3 cellular contexts compared by ENCODE assay signal in the genomic region with DNA sequence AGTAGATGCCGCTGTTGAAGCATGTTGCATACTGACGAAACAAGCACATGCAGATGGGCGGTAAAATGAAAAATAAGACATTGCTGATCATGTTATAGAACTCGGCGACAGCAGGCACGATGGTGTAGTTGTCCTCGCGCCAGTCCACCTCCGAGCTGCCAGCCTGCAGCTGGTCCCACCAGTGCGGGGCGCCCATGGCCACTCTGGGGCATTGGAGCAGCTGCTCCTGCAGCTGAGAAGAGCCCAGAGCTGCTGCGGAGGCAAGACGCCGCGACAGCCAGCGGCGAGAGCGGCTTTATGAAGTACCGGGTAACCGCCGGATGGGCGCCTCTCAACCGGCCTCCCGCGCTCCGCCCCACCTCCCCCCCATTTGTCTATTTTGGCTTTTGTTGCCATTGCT.
"Had no signal": no experiment of that assay in that cellular context is flagged by ENCODE, and none has a peak within 500 bp of the region (broad histone marks: within the 10 kb centered on the region; RNA-seq: fewer than 3 reads in every experiment).

No MANE protein-coding gene starts in this region.

- ATAC-seq: GM12878 had no signal

- H3K4me3 ChIP-seq: GM12878 had no signal

- DNase-seq: GDM1, GF-D8 had no signal
